ENCODE assay signal across 22 cellular contexts in genomic region chr4:10267066-10267465, GRCh38.
"Had no signal": no experiment of that assay in that cellular context is flagged by ENCODE, and none has a peak within 500 bp of the region (broad histone marks: within the 10 kb centered on the region; RNA-seq: fewer than 3 reads in every experiment).

No MANE protein-coding gene starts in this region.

- H3K27ac ChIP-seq: neutrophil, psoas muscle, right lobe of liver, spleen, testis, tibial nerve, upper lobe of right lung, vagina had no signal

- H3K4me3 ChIP-seq: psoas muscle, right lobe of liver, spleen, testis, tibial nerve, upper lobe of right lung, vagina had no signal

- FAIRE-seq: endothelial cell of umbilical vein had no signal

- H3K9me3 ChIP-seq: neutrophil, psoas muscle, right lobe of liver, spleen, testis, tibial nerve, upper lobe of right lung, vagina had no signal

- DNase-seq: endodermal cell; foreskin melanocyte; head of caudate nucleus; hippocampal formation; kidney glomerular epithelial cell; mammary epithelial cell; naive thymus-derived CD8-positive, alpha-beta T cell; psoas muscle; retina; right lobe of liver; spleen; stimulated activated CD4-positive, alpha-beta T cell treated with anti-CD3 and anti-CD28 coated beads, Interleukin-15, amount 100 ng/mL, for 24 hours; stimulated activated CD4-positive, alpha-beta T cell treated with anti-CD3 and anti-CD28 coated beads, Interleukin-1b, Interleukin-23, amount 100 ng/mL, for 48 hours; stimulated activated CD4-positive, alpha-beta T cell treated with anti-CD3 and anti-CD28 coated beads, Interleukin-4, amount 100 ng/mL, for 24 hours; testis; upper lobe of right lung had no signal

- H3K27me3 ChIP-seq: neutrophil, right lobe of liver, testis, tibial nerve, upper lobe of right lung, vagina had no signal

- H3K36me3 ChIP-seq: neutrophil, right lobe of liver, spleen, tibial nerve, upper lobe of right lung, vagina had no signal

- ATAC-seq: left lobe of liver; naive thymus-derived CD8-positive, alpha-beta T cell; psoas muscle; right lobe of liver; stimulated activated memory B cell treated with anti-CD40 and anti-IgM and Interleukin-4, amounts not matched to agents 10 μg/mL and 1 μg/mL and 100 μg/mL, for 72 hours; upper lobe of right lung had no signal

- H3K4me1 ChIP-seq: psoas muscle, right lobe of liver, spleen, testis, tibial nerve, upper lobe of right lung, vagina had no signal
